8 cellular contexts compared by ENCODE assay signal in genomic region chr17:35433075-35433894, GRCh38. TPM values are rescaled to one million over a fixed set of nuclear protein-coding genes. Genes with fewer than 3 reads are reported as not detected.
DNase-seq lines count a peak whose midpoint lies in the region; ATAC-seq and TF ChIP-seq lines count a peak whose summit lies in the region.

No MANE protein-coding gene starts in this region.

- intact Hi-C loops in activated T-helper 1 cell treated with anti-CD3 and anti-CD28 coated beads, Interleukin-12 subunit alpha, Interleukin-12 subunit beta, Interleukin-2, Interleukin-4 antibody, amounts not matched to agents 30 ng/mL and 10 ng/mL and 1 ng/mL, durations not matched to agents 14 hours and 24 hours and 36 hours (cut with micrococcal nuclease), result loop anchor here (1.0 to 10.0 kb wide), 7 partner anchors 15 to 288 kb away; partner anchors contain the start of genes NLE1, SLFN11, SLFN12L and SLFN13

- DNase-seq in NK-92 treated with Interleukin-12 subunit alpha and Interleukin-12 subunit beta, amount 100 ng/mL, for 24 hours (lab: John Stamatoyannopoulos, UW), result peak; percentile 65
- DNase-seq in NK-92 (lab: John Stamatoyannopoulos, UW; ENCODE audit: unreplicated experiment) (no peak), OCI-M1 (lab: John Stamatoyannopoulos, UW) (peak; percentile 88), fibroblast of pulmonary artery (ENCODE audit: low read depth) (peak; percentile 99), nephron progenitor cell (peak; percentile 18), substantia nigra (lab: John Stamatoyannopoulos, UW) (peak in 8 of 49 donors; percentile 8 to 34 (median 11))
- DNase-seq in activated T-helper 1 cell treated with anti-CD3 and anti-CD28 coated beads, Interleukin-12 subunit alpha, Interleukin-12 subunit beta, Interleukin-2, Interleukin-4 antibody, amounts not matched to agents 30 ng/mL and 10 ng/mL and 1 ng/mL, durations not matched to agents 14 hours and 24 hours and 36 hours (ENCODE audit: low spot score), result peak; percentile 44

- no peak for ATAC-seq in HG02571 (IDR thresholded peaks at IDR 0.05; ENCODE audit: unreplicated experiment)

- no peaks in the 10 kb centered on the region for H3K27me3 Mint-ChIP-seq in activated T-helper 1 cell treated with anti-CD3 and anti-CD28 coated beads, Interleukin-12 subunit alpha, Interleukin-12 subunit beta, Interleukin-2, Interleukin-4 antibody, amounts not matched to agents 30 ng/mL and 10 ng/mL and 1 ng/mL, durations not matched to agents 14 hours and 24 hours and 36 hours (ENCODE audit: insufficient read depth)
- peaks cover 42% of the 10 kb centered on the region for H3K27me3 Mint-ChIP-seq in nephron progenitor cell (ENCODE audit: low read depth, poor library complexity)

- H3K36me3 Mint-ChIP-seq in activated T-helper 1 cell treated with anti-CD3 and anti-CD28 coated beads, Interleukin-12 subunit alpha, Interleukin-12 subunit beta, Interleukin-2, Interleukin-4 antibody, amounts not matched to agents 30 ng/mL and 10 ng/mL and 1 ng/mL, durations not matched to agents 14 hours and 24 hours and 36 hours (ENCODE audit: low read depth), result peaks cover 13% of the 10 kb centered on the region
- H3K36me3 Mint-ChIP-seq in nephron progenitor cell (ENCODE audit: low read depth), result no peaks in the 10 kb centered on the region

- peaks cover 43% of the 10 kb centered on the region for H3K4me1 Mint-ChIP-seq in activated T-helper 1 cell treated with anti-CD3 and anti-CD28 coated beads, Interleukin-12 subunit alpha, Interleukin-12 subunit beta, Interleukin-2, Interleukin-4 antibody, amounts not matched to agents 30 ng/mL and 10 ng/mL and 1 ng/mL, durations not matched to agents 14 hours and 24 hours and 36 hours (ENCODE audit: low read depth)
- H3K4me1 Mint-ChIP-seq in nephron progenitor cell, result peaks cover 17% of the 10 kb centered on the region

- TF ChIP-seq CTCF in fibroblast of pulmonary artery (IDR thresholded peaks at IDR 0.05; ENCODE audit: low read length, missing control alignments), result peak; percentile 43
- TF ChIP-seq CTCF in nephron progenitor cell (IDR thresholded peaks at IDR 0.05), result no peak

- H3K4me3 Mint-ChIP-seq in activated T-helper 1 cell treated with anti-CD3 and anti-CD28 coated beads, Interleukin-12 subunit alpha, Interleukin-12 subunit beta, Interleukin-2, Interleukin-4 antibody, amounts not matched to agents 30 ng/mL and 10 ng/mL and 1 ng/mL, durations not matched to agents 14 hours and 24 hours and 36 hours, result peak overlapping the region; percentile 86
- H3K4me3 Mint-ChIP-seq in nephron progenitor cell, result no peak overlapping the region

- peak overlapping the region; percentile 84 for H3K27ac Mint-ChIP-seq in activated T-helper 1 cell treated with anti-CD3 and anti-CD28 coated beads, Interleukin-12 subunit alpha, Interleukin-12 subunit beta, Interleukin-2, Interleukin-4 antibody, amounts not matched to agents 30 ng/mL and 10 ng/mL and 1 ng/mL, durations not matched to agents 14 hours and 24 hours and 36 hours
- H3K27ac Mint-ChIP-seq in nephron progenitor cell, result no peak overlapping the region

- H3K9me3 Mint-ChIP-seq in activated T-helper 1 cell treated with anti-CD3 and anti-CD28 coated beads, Interleukin-12 subunit alpha, Interleukin-12 subunit beta, Interleukin-2, Interleukin-4 antibody, amounts not matched to agents 30 ng/mL and 10 ng/mL and 1 ng/mL, durations not matched to agents 14 hours and 24 hours and 36 hours, result no peaks in the 10 kb centered on the region
- peaks cover 9% of the 10 kb centered on the region for H3K9me3 Mint-ChIP-seq in nephron progenitor cell

- peak overlapping the region; percentile 84 for H3K4me3 ChIP-seq in fibroblast of pulmonary artery (replicated peaks; ENCODE audit: low read depth, low read length)

- H3K27ac ChIP-seq in substantia nigra (ENCODE audit: low read depth, low read length, poor library complexity, severe bottlenecking), result peak overlapping the region; percentile 64

RNA-seq across cellular contexts. Expression of gene SLFN12, which starts 1.0 kb away (rescaled TPM):
- 6.6 and 8.4 TPM in 2 replicates for total RNA-seq in activated T-helper 1 cell treated with anti-CD3 and anti-CD28 coated beads, Interleukin-12 subunit alpha, Interleukin-12 subunit beta, Interleukin-2, Interleukin-4 antibody, amounts not matched to agents 30 ng/mL and 10 ng/mL and 1 ng/mL, durations not matched to agents 14 hours and 24 hours and 36 hours

RNA-seq across cellular contexts. Expression of gene SLFN13, which starts 15.3 kb away (rescaled TPM):
- total RNA-seq in activated T-helper 1 cell treated with anti-CD3 and anti-CD28 coated beads, Interleukin-12 subunit alpha, Interleukin-12 subunit beta, Interleukin-2, Interleukin-4 antibody, amounts not matched to agents 30 ng/mL and 10 ng/mL and 1 ng/mL, durations not matched to agents 14 hours and 24 hours and 36 hours, result 32.2 and 32.7 TPM in 2 replicates

RNA-seq across cellular contexts. Expression of gene SLFN11, which starts 59.9 kb away (rescaled TPM):
- total RNA-seq in activated T-helper 1 cell treated with anti-CD3 and anti-CD28 coated beads, Interleukin-12 subunit alpha, Interleukin-12 subunit beta, Interleukin-2, Interleukin-4 antibody, amounts not matched to agents 30 ng/mL and 10 ng/mL and 1 ng/mL, durations not matched to agents 14 hours and 24 hours and 36 hours, result 70.8 and 76.0 TPM in 2 replicates
